Comparison of ENCODE assay signal across 8 cellular contexts in the genomic region with DNA sequence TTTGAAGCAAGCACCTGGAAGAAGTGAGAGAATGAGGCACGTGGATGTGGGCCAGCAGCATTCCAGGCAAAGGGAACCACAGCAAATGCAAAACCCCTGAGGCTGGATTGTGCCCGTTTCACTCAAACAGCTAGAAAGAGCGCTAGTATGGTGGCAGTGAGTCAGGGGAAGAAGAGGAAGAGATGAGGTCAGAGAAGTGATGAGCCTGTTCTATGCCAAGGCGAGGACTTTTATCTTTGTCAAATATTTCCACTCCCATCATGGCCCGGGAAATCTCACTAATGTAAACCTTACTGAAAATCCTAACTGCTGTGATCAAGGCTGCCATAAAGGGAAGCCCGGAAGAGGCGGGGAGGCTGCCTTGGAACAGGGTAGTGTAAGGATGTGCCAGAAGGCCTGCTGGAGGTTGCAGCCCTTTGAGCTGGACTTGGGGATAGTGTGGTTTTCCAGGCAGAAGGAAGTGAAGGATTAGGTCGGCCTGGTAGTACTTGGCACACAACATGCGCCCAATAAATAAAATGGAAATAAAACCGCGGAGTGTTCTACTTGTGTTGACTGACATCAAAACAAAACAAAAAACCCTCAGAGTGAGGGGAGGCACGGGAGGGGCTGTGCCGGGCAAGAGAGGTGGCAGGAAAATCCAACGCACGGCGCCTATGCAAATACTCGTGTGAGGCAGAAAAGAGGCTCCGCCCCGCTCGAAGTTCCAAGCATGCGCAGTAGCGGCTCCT. TPM values are rescaled to one million over a fixed set of nuclear protein-coding genes. Genes with fewer than 3 reads are reported as not detected.
DNase-seq lines count a peak whose midpoint lies in the region; ATAC-seq and TF ChIP-seq lines count a peak whose summit lies in the region.

No MANE protein-coding gene starts in this region.

- peaks cover 30% of the 10 kb centered on the region for H3K4me1 ChIP-seq in CD4-positive, alpha-beta memory T cell (ENCODE audit: insufficient read depth, low read length)

- POLR2A ChIA-PET in CD4-positive, alpha-beta memory T cell (lab: Charles Lee; ENCODE audit: partially characterized antibody), result interaction anchor here (0.6 to 7.0 kb wide), 20 partner anchors 9 to 1357 kb away, joined by 3 to 85 read pairs (median 4); a partner anchor contains a TSS

- H3K9me3 Mint-ChIP-seq in CD4-positive, alpha-beta memory T cell, result peaks cover 0 to 3% (median 0%) of the 10 kb centered on the region in 8 donors
- H3K9me3 Mint-ChIP-seq in nephron progenitor cell, result no peaks in the 10 kb centered on the region

- ATAC-seq in esophagus mucosa (peak; percentile 17), HG02642 (IDR thresholded peaks at IDR 0.05; ENCODE audit: poor library complexity, unreplicated experiment) (no peak), GM21528 (IDR thresholded peaks at IDR 0.05; ENCODE audit: low FRiP score, unreplicated experiment) (no peak), HG02623 (IDR thresholded peaks at IDR 0.05; ENCODE audit: unreplicated experiment) (no peak)

- peak overlapping the region; percentile 94 to 100 (median 99) for H3K27ac Mint-ChIP-seq in CD4-positive, alpha-beta memory T cell
- H3K27ac Mint-ChIP-seq in nephron progenitor cell, result peak overlapping the region; percentile 97

- H3K36me3 ChIP-seq in CD4-positive, alpha-beta memory T cell (ENCODE audit: insufficient read depth, low read length), result peaks cover 24% of the 10 kb centered on the region

- peak overlapping the region; percentile 77 to 99 (median 96) for H3K4me3 Mint-ChIP-seq in CD4-positive, alpha-beta memory T cell
- peak overlapping the region; percentile 95 for H3K4me3 Mint-ChIP-seq in nephron progenitor cell

- intact Hi-C loops in CD4-positive, alpha-beta memory T cell (cut with micrococcal nuclease), result loop anchor here (2.0 to 5.0 kb wide), 4 partner anchors 72 to 435 kb away; a partner anchor contains a TSS

- peaks cover 26 to 55% (median 41%) of the 10 kb centered on the region in 4 donors for H3K4me1 Mint-ChIP-seq in CD4-positive, alpha-beta memory T cell
- peaks cover 52% of the 10 kb centered on the region for H3K4me1 Mint-ChIP-seq in nephron progenitor cell

- peak in 1 of 5 donors; percentile 69 for DNase-seq in CD4-positive, alpha-beta memory T cell
- no peak for DNase-seq in Jurkat, Clone E6-1 (ENCODE audit: low read depth, low spot score)
- peak; percentile 28 for DNase-seq in activated CD4-positive, alpha-beta T cell treated with anti-CD3 and anti-CD28 coated beads for 48 hours
- no peak for DNase-seq in nephron progenitor cell

- H3K36me3 Mint-ChIP-seq in CD4-positive, alpha-beta memory T cell, result peaks cover 31 to 54% of the 10 kb centered on the region in 2 donors
- peaks cover 43% of the 10 kb centered on the region for H3K36me3 Mint-ChIP-seq in nephron progenitor cell (ENCODE audit: low read depth)

- CTCF ChIA-PET in CD4-positive, alpha-beta memory T cell (lab: Charles Lee; ENCODE audit: partially characterized antibody), result interaction anchor here (0.9 to 1.0 kb wide), 2 partner anchors 26 to 168 kb away, joined by 3 read pairs; no protein-coding TSS in a partner anchor

- TF ChIP-seq CTCF in nephron progenitor cell (IDR thresholded peaks at IDR 0.05), result no peak

- no peaks in the 10 kb centered on the region for H3K27me3 Mint-ChIP-seq in CD4-positive, alpha-beta memory T cell
- no peaks in the 10 kb centered on the region for H3K27me3 Mint-ChIP-seq in nephron progenitor cell (ENCODE audit: low read depth, poor library complexity)

- peak overlapping the region; percentile 90 for H3K27ac ChIP-seq in CD4-positive, alpha-beta memory T cell (ENCODE audit: low read depth, low read length)

- no peaks in the 10 kb centered on the region for H3K27me3 ChIP-seq in CD4-positive, alpha-beta memory T cell (ENCODE audit: insufficient read depth, low read length)

- H3K9me3 ChIP-seq in CD4-positive, alpha-beta memory T cell (ENCODE audit: control insufficient read depth in 1 of 2, low read length in 2 of 2), result no peaks in the 10 kb centered on the region

- H3K4me3 ChIP-seq in CD4-positive, alpha-beta memory T cell (ENCODE audit: low read length in 2 of 2), result peak overlapping the region in 1 of 2 donors; percentile 46
- peak overlapping the region; percentile 35 for H3K4me3 ChIP-seq in Jurkat, Clone E6-1 (ENCODE audit: low read length)

RNA-seq across cellular contexts. Expression of a gene that starts 1.2 kb away (rescaled TPM):
- total RNA-seq in CD4-positive, alpha-beta memory T cell, result 10 to 100 TPM; 52.9 to 57.4 TPM
- polyA plus RNA-seq in CD4-positive, alpha-beta memory T cell, result 10 to 100 TPM in 1 of 2 donors, 1 to 10 TPM in 1; 1.6 to 24.5 TPM
- 118 TPM for polyA plus RNA-seq in Jurkat, Clone E6-1 (2012; ENCODE audit: insufficient read depth, insufficient read length)
- total RNA-seq in esophagus mucosa, result 80.7 TPM

RNA-seq across cellular contexts. Expression of a gene that starts 15.5 kb away (rescaled TPM):
- total RNA-seq in CD4-positive, alpha-beta memory T cell, result 10 to 100 TPM; 78.4 to 81.4 TPM
- 10 to 100 TPM; 36.6 to 45.3 TPM for polyA plus RNA-seq in CD4-positive, alpha-beta memory T cell
- polyA plus RNA-seq in Jurkat, Clone E6-1 (2012; ENCODE audit: insufficient read depth, insufficient read length), result 131 TPM
- total RNA-seq in esophagus mucosa, result 13.2 TPM

RNA-seq across cellular contexts. Expression of a gene that starts 23.7 kb away (rescaled TPM):
- 100 to 1,000 TPM; 129 to 136 TPM for total RNA-seq in CD4-positive, alpha-beta memory T cell
- polyA plus RNA-seq in CD4-positive, alpha-beta memory T cell, result 100 to 1,000 TPM; 149 to 167 TPM
- polyA plus RNA-seq in Jurkat, Clone E6-1 (2012; ENCODE audit: insufficient read depth, insufficient read length), result 280 TPM
- 190 TPM for total RNA-seq in esophagus mucosa
